ENCODE assay signal across 9 cellular contexts in the genomic region with DNA sequence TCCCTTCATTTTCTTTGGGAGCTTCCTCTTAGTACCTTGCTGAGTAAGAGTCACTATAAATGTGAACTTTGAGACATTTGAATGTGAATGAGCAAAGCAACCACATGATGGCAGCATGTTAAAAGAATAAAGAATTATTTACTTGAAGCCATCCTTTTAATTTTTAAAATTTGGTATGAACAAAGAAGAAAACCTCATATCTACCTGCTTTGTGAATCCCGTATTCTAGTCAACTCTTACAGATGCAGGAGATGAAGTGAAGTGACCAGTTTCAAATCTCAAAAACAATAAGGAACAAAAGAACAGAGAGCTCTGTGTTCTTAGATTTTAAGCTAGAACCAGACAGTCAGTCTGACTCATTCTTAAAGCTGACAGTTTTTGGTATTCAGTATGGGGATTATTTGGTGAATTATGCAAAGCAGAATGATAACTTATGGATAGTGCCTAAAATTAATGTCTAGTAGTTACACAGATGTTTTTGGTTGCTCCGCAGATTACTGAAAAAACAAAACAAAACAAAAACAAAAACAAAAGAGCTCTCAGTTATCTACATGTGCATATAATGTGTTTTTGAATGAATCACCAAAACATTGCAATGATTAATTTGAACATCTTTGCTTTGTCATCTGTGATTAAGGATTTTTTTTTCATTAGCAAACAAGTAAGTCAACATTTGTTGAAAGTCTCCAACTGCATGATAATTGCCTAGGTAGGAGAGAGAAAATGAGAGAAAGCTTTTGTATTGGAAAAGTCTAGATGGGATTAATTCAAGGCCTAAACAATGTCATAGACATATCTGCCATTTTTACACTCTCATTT. TPM values are rescaled to one million over a fixed set of nuclear protein-coding genes. Genes with fewer than 3 reads are reported as not detected.
A peak's percentile ranks its signal among the peaks of the same experiment; 100 is the strongest.
DNase-seq lines count a peak whose midpoint lies in the region; ATAC-seq, FAIRE-seq and TF ChIP-seq lines count a peak whose summit lies in the region.
"Had no signal": no experiment of that assay in that cellular context is flagged by ENCODE, and none has a peak within 500 bp of the region (broad histone marks: within the 10 kb centered on the region; RNA-seq: fewer than 3 reads in every experiment).

No MANE protein-coding gene starts in this region.

- H3K27me3 ChIP-seq in GM06990 (replicated peaks; ENCODE audit: control insufficient read depth, insufficient read depth, low read length) (no peaks in the 10 kb centered on the region), KMS-11 (ENCODE audit: insufficient read depth, low read depth) (no peaks in the 10 kb centered on the region), HepG2 (ENCODE audit: control insufficient read depth in 1 of 2, insufficient read depth in 2 of 2, low read length in 2 of 2) (no peaks in the 10 kb centered on the region), gastroesophageal sphincter (no peaks in the 10 kb centered on the region), lower lobe of right lung (ENCODE audit: low read depth) (no peaks in the 10 kb centered on the region)

- H3K79me2 ChIP-seq in KMS-11 (ENCODE audit: insufficient read depth, low read depth) (no peaks in the 10 kb centered on the region), HepG2 (ENCODE audit: insufficient read depth, low read length) (no peaks in the 10 kb centered on the region)

- no peaks in the 10 kb centered on the region for H3K9me3 ChIP-seq in A549
- no peaks in the 10 kb centered on the region for H3K9me3 ChIP-seq in HepG2 (ENCODE audit: low read length)
- H3K9me3 ChIP-seq in gastroesophageal sphincter = no peaks in the 10 kb centered on the region
- H3K9me3 ChIP-seq in lower lobe of right lung = no peaks in the 10 kb centered on the region
- H3K9me3 ChIP-seq: HAP-1 had no signal

- H3K36me3 ChIP-seq in GM06990 (ENCODE audit: control insufficient read depth, insufficient read depth, low read length) = no peaks in the 10 kb centered on the region
- H3K36me3 ChIP-seq in KMS-11 (ENCODE audit: insufficient read depth) = no peaks in the 10 kb centered on the region
- H3K36me3 ChIP-seq in HepG2 (replicated peaks in 1 of 2; ENCODE audit: control insufficient read depth in 1 of 2, insufficient read depth in 2 of 2, low read length in 2 of 2) = no peaks in the 10 kb centered on the region
- H3K36me3 ChIP-seq in gastroesophageal sphincter = no peaks in the 10 kb centered on the region
- H3K36me3 ChIP-seq in lower lobe of right lung = no peaks in the 10 kb centered on the region
- H3K36me3 ChIP-seq: HAP-1 had no signal

- H3K4me3 ChIP-seq in A549 (no peak overlapping the region), GM06990 (replicated peaks; ENCODE audit: low read depth, low read length) (no peak overlapping the region), KMS-11 (IDR thresholded peaks at IDR 0.05; ENCODE audit: insufficient read depth, low read depth, low read length) (no peak overlapping the region), HepG2 (replicated peaks in 1 of 3; ENCODE audit: insufficient read depth in 1 of 3, low read depth in 2 of 3, low read length in 3 of 3) (no peak overlapping the region), gastroesophageal sphincter (no peak overlapping the region), lower lobe of right lung (no peak overlapping the region)
- H3K4me3 ChIP-seq: HAP-1 had no signal

- DNase-seq in A549 (ENCODE audit: low read depth in 1 of 2, low spot score in 1 of 2) (peak; percentile 13 to 34), GM06990 (ENCODE audit: extremely low read depth, insufficient read length) (no peak), amniotic epithelial cell (ENCODE audit: low read depth) (peak; percentile 75), HepG2 (ENCODE audit: low spot score) (peak; percentile 9), lower lobe of right lung (no peak)

- intact Hi-C loops in HepG2 (cut with micrococcal nuclease; ENCODE audit: unreplicated experiment) (loop anchor here (5.0 kb wide), 1 partner anchor 99 kb away; no protein-coding TSS in a partner anchor), lower lobe of right lung (cut with DNase I) (no loop called here)

- no peak for TF ChIP-seq POLR2A in A549 (IDR thresholded peaks at IDR 0.05; ENCODE audit: low read length)
- TF ChIP-seq POLR2A in HepG2 (IDR thresholded peaks at IDR 0.05; ENCODE audit: insufficient read depth in 1 of 2, low read depth in 2 of 2, low read length in 2 of 2) = no peak
- no peak for TF ChIP-seq POLR2A in gastroesophageal sphincter (IDR thresholded peaks at IDR 0.05)

- H3K9ac ChIP-seq in KMS-11 (no peak overlapping the region), HepG2 (ENCODE audit: insufficient read depth, low read depth, low read length) (no peak overlapping the region)

- ATAC-seq in A549 (peak; percentile 50 to 54; a peak in 3 of 6 replicates), HepG2 (peak; percentile 30; the same call in 1 of the 3 replicates), gastroesophageal sphincter (no peak), HG02642 (IDR thresholded peaks at IDR 0.05; ENCODE audit: poor library complexity, unreplicated experiment) (no peak), lower lobe of right lung (no peak)

- CTCF ChIA-PET in A549 (lab: Yijun Ruan, JAX) (interaction anchor here (0.9 to 4.3 kb wide), 12 partner anchors 8 to 435 kb away, joined by 3 to 23 read pairs (median 4); no protein-coding TSS in a partner anchor), HepG2 (lab: Yijun Ruan, JAX; ENCODE audit: low intra/inter-chr PET ratio, low total read pairs) (interaction anchor here (1.4 kb wide), 1 partner anchor 98 kb away, joined by 4 read pairs; no protein-coding TSS in a partner anchor)

- in situ Hi-C loops in HepG2 (cut with HindIII; ENCODE audit: extremely low pct_ligation_motif_present, low pct_unique_long_range_greater_than_20kb) = no loop called here

- H4K20me1 ChIP-seq in KMS-11 (ENCODE audit: insufficient read depth) (no peaks in the 10 kb centered on the region), HepG2 (ENCODE audit: insufficient read depth, low read length) (no peaks in the 10 kb centered on the region)

- 45% methylated on average over 2 of the region's 2 CpGs for WGBS in A549 (ENCODE audit: missing lambda C conversion rate)
- WGBS in HepG2 (ENCODE audit: low lambda C conversion rate) = 42% methylated on average over 2 of the region's 2 CpGs
- 37 to 77% methylated on average over 2 of the region's 2 CpGs for WGBS in gastroesophageal sphincter (ENCODE audit: low coverage in 1 of 2), 2 donors

- FAIRE-seq in A549 (lab: Jason Lieb, UNC) = peak; percentile 32
- FAIRE-seq in HepG2 (lab: Jason Lieb, UNC) = no peak

- peaks cover 3% of the 10 kb centered on the region; the same call in 1 of the 3 replicates for H3K4me1 ChIP-seq in A549
- H3K4me1 ChIP-seq in KMS-11 (ENCODE audit: low read depth, poor library complexity, severe bottlenecking) = no peaks in the 10 kb centered on the region
- H3K4me1 ChIP-seq in HepG2 (ENCODE audit: insufficient read depth, low read length) = no peaks in the 10 kb centered on the region
- H3K4me1 ChIP-seq in gastroesophageal sphincter = no peaks in the 10 kb centered on the region
- H3K4me1 ChIP-seq in lower lobe of right lung = no peaks in the 10 kb centered on the region

- peak; percentile 41 to 63; a peak in 3 of 5 replicates for TF ChIP-seq RAD21 in A549 (conservative IDR thresholded peaks at IDR 0.05 in 1 of 2, IDR thresholded peaks at IDR 0.05 in 1 of 2)
- no peak for TF ChIP-seq RAD21 in HepG2 (CRISPR knock-in tag; IDR thresholded peaks at IDR 0.05)

- TF ChIP-seq EP300 in A549 (IDR thresholded peaks at IDR 0.05) (no peak), HepG2 (IDR thresholded peaks at IDR 0.05; ENCODE audit: low read depth in 2 of 2, low read length in 2 of 2) (no peak), HepG2 (CRISPR knock-in tag; IDR thresholded peaks at IDR 0.05; ENCODE audit: borderline replicate concordance) (no peak), gastroesophageal sphincter (IDR thresholded peaks at IDR 0.05) (no peak)

- H3K4me2 ChIP-seq in A549 = peak overlapping the region; percentile 35; the same call in 2 of the 3 replicates
- H3K4me2 ChIP-seq in KMS-11 = no peak overlapping the region
- H3K4me2 ChIP-seq in HepG2 (ENCODE audit: low read depth, low read length) = no peak overlapping the region

- no peak overlapping the region; a peak in 1 of 6 replicates for H3K27ac ChIP-seq in A549
- no peak overlapping the region for H3K27ac ChIP-seq in KMS-11
- H3K27ac ChIP-seq in HepG2 (ENCODE audit: extremely low read length, insufficient read depth, low read length) = no peak overlapping the region
- no peak overlapping the region for H3K27ac ChIP-seq in gastroesophageal sphincter
- H3K27ac ChIP-seq in lower lobe of right lung = no peak overlapping the region

- BruUV-seq in HepG2 (replicated peaks; lab: Mats Ljungman, UMichigan) = no TSS peak

- peak; percentile 52; the same call in 2 of the 3 replicates for TF ChIP-seq CTCF in A549 (IDR thresholded peaks at IDR 0.05)
- TF ChIP-seq CTCF in GM06990 (IDR thresholded peaks at IDR 0.05; ENCODE audit: insufficient read depth, low read length, poor library complexity, severe bottlenecking) = peak; percentile 36
- peak; percentile 55 for TF ChIP-seq CTCF in KMS-11 (conservative IDR thresholded peaks at IDR 0.05; ENCODE audit: low read depth, low read length)
- TF ChIP-seq CTCF in HepG2 (CRISPR knock-in tag; IDR thresholded peaks at IDR 0.05) = peak; percentile 38
- peak in 1 of 4 experiments; percentile 10 for TF ChIP-seq CTCF in gastroesophageal sphincter (IDR thresholded peaks at IDR 0.05)
- TF ChIP-seq CTCF in lower lobe of right lung (IDR thresholded peaks at IDR 0.05) = no peak

- POLR2A ChIA-PET in A549 (lab: Yijun Ruan, JAX) = no interaction called here
- POLR2A ChIA-PET in HepG2 (lab: Yijun Ruan, JAX) = no interaction called here

- H2AFZ ChIP-seq in KMS-11 (ENCODE audit: low read depth) = 0 out of 2 replicates have a peak overlapping the region, but pooled peaks have one; percentile 4
- H2AFZ ChIP-seq in HepG2 (ENCODE audit: low read length) = no peak overlapping the region

RNA-seq across cellular contexts. Expression of gene H2AZ1, which starts 48.2 kb away (rescaled TPM):
- polyA plus RNA-seq in A549 (2011; rRNA removed) (523 and 646 TPM in 2 replicates), A549 (2017; fragmentation: RNase III; extraction: RNeasy Plus Mini Kit Qiagen cat#74134 plus additional on column Dnase treatment) (859 to 913 TPM (median 867 TPM) in 3 replicates), HepG2 (2011; rRNA removed) (204 and 301 TPM in 2 replicates)
- polyA plus RNA-seq in A549 (2012; cell fraction: cytosol; rRNA removed) = 614 and 727 TPM in 2 replicates
- 323 and 369 TPM in 2 replicates for polyA plus RNA-seq in A549 (2012; cell fraction: nucleus; rRNA removed)
- 140 and 148 TPM in 2 replicates for polyA minus RNA-seq in A549 (2011; rRNA and poly(A)+ RNA removed)
- total RNA-seq in HepG2 (2016; rRNA removed; fragmentation: Illumina TruSeq; extraction: Trizol) (574 and 800 TPM in 2 replicates), gastroesophageal sphincter (100 to 1,000 TPM; 193 to 364 (median 279) TPM), lower lobe of right lung (143 TPM)
- 127 and 146 TPM in 2 replicates for total RNA-seq in HepG2 (2016; cell fraction: cytosol; rRNA removed; fragmentation: Illumina TruSeq; extraction: Trizol; ENCODE audit: low read depth)
- total RNA-seq in HepG2 (2016; cell fraction: insoluble cytoplasmic fraction; rRNA removed; fragmentation: Illumina TruSeq; extraction: Trizol) = 574 and 896 TPM in 2 replicates
- 202 and 214 TPM in 2 replicates for total RNA-seq in HepG2 (2016; cell fraction: membrane; rRNA removed; fragmentation: Illumina TruSeq; extraction: Trizol)
- total RNA-seq in HepG2 (2016; cell fraction: nucleus; rRNA removed; fragmentation: Illumina TruSeq; extraction: Trizol) = 272 and 291 TPM in 2 replicates
- polyA plus RNA-seq in HepG2 (2011; cell fraction: cytosol; rRNA removed) = 297 and 341 TPM in 2 replicates
- polyA plus RNA-seq in HepG2 (2011; cell fraction: nucleus; rRNA removed) = 85.7 and 89.0 TPM in 2 replicates
- polyA plus RNA-seq in HepG2 (2012) = 267 and 305 TPM in 2 replicates
- 127 and 165 TPM in 2 replicates for polyA plus RNA-seq in HepG2 (2016; cell fraction: cytosol; fragmentation: Illumina TruSeq; extraction: Trizol; ENCODE audit: low read depth)
- 795 and 936 TPM in 2 replicates for polyA plus RNA-seq in HepG2 (2016; cell fraction: insoluble cytoplasmic fraction; fragmentation: Illumina TruSeq; extraction: Trizol; ENCODE audit: low read depth)
- 186 and 215 TPM in 2 replicates for polyA plus RNA-seq in HepG2 (2016; cell fraction: membrane; fragmentation: Illumina TruSeq; extraction: Trizol; ENCODE audit: low read depth)
- 460 and 464 TPM in 2 replicates for polyA plus RNA-seq in HepG2 (2016; cell fraction: nucleus; fragmentation: Illumina TruSeq; extraction: Trizol; ENCODE audit: insufficient read depth, low read depth)
- polyA minus RNA-seq in HepG2 (2011; rRNA and poly(A)+ RNA removed; ENCODE audit: low replicate concordance) = 92.8 and 295 TPM in 2 replicates
- 67.7 and 72.0 TPM in 2 replicates for polyA minus RNA-seq in HepG2 (2011; cell fraction: cytosol; rRNA and poly(A)+ RNA removed)
- polyA minus RNA-seq in HepG2 (2011; cell fraction: nucleus; rRNA and poly(A)+ RNA removed) = 47.4 and 55.1 TPM in 2 replicates

RNA-seq across cellular contexts. Expression of gene DNAJB14, which starts 51.9 kb away (rescaled TPM):
- polyA plus RNA-seq in A549 (2011; rRNA removed) = 12.8 and 22.8 TPM in 2 replicates
- 7.8 and 10.2 TPM in 2 replicates for polyA plus RNA-seq in A549 (2012; cell fraction: cytosol; rRNA removed)
- polyA plus RNA-seq in A549 (2012; cell fraction: nucleus; rRNA removed) = 6.8 and 11.0 TPM in 2 replicates
- 26.9 to 34.0 TPM (median 33.6 TPM) in 3 replicates for polyA plus RNA-seq in A549 (2017; fragmentation: RNase III; extraction: RNeasy Plus Mini Kit Qiagen cat#74134 plus additional on column Dnase treatment)
- polyA minus RNA-seq in A549 (2011; rRNA and poly(A)+ RNA removed) = 6.2 TPM in 2 replicates
- 22.1 and 38.1 TPM in 2 replicates for total RNA-seq in HepG2 (2016; rRNA removed; fragmentation: Illumina TruSeq; extraction: Trizol)
- 3.8 and 5.8 TPM in 2 replicates for total RNA-seq in HepG2 (2016; cell fraction: cytosol; rRNA removed; fragmentation: Illumina TruSeq; extraction: Trizol; ENCODE audit: low read depth)
- total RNA-seq in HepG2 (2016; cell fraction: insoluble cytoplasmic fraction; rRNA removed; fragmentation: Illumina TruSeq; extraction: Trizol) = 24.8 and 33.1 TPM in 2 replicates
- total RNA-seq in HepG2 (2016; cell fraction: membrane; rRNA removed; fragmentation: Illumina TruSeq; extraction: Trizol) = 6.9 and 9.5 TPM in 2 replicates
- 38.0 and 42.0 TPM in 2 replicates for total RNA-seq in HepG2 (2016; cell fraction: nucleus; rRNA removed; fragmentation: Illumina TruSeq; extraction: Trizol)
- polyA plus RNA-seq in HepG2 (2011; rRNA removed) = 6.1 and 9.1 TPM in 2 replicates
- polyA plus RNA-seq in HepG2 (2011; cell fraction: cytosol; rRNA removed) = 6.1 and 7.4 TPM in 2 replicates
- polyA plus RNA-seq in HepG2 (2011; cell fraction: nucleus; rRNA removed) = 6.5 TPM in 2 replicates
- 14.2 and 32.4 TPM in 2 replicates for polyA plus RNA-seq in HepG2 (2012)
- polyA plus RNA-seq in HepG2 (2016; cell fraction: cytosol; fragmentation: Illumina TruSeq; extraction: Trizol; ENCODE audit: low read depth) = 0.84 and 1.7 TPM in 2 replicates
- 10.7 and 11.3 TPM in 2 replicates for polyA plus RNA-seq in HepG2 (2016; cell fraction: insoluble cytoplasmic fraction; fragmentation: Illumina TruSeq; extraction: Trizol; ENCODE audit: low read depth)
- 2.3 and 2.7 TPM in 2 replicates for polyA plus RNA-seq in HepG2 (2016; cell fraction: membrane; fragmentation: Illumina TruSeq; extraction: Trizol; ENCODE audit: low read depth)
- 26.8 and 29.0 TPM in 2 replicates for polyA plus RNA-seq in HepG2 (2016; cell fraction: nucleus; fragmentation: Illumina TruSeq; extraction: Trizol; ENCODE audit: insufficient read depth, low read depth)
- polyA minus RNA-seq in HepG2 (2011; rRNA and poly(A)+ RNA removed; ENCODE audit: low replicate concordance) = 3.1 and 3.6 TPM in 2 replicates
- 8.7 and 10.5 TPM in 2 replicates for polyA minus RNA-seq in HepG2 (2011; cell fraction: cytosol; rRNA and poly(A)+ RNA removed)
- 56.1 and 64.0 TPM in 2 replicates for polyA minus RNA-seq in HepG2 (2011; cell fraction: nucleus; rRNA and poly(A)+ RNA removed)
- 100 to 1,000 TPM in 1 of 4 donors, 10 to 100 TPM in 3; 37.3 to 116 (median 44.2) TPM for total RNA-seq in gastroesophageal sphincter
- total RNA-seq in lower lobe of right lung = 60.3 TPM

Comparison
In these comparisons a context has a peak if more than half of its experiments do, and no peak if none do; other contexts are left out.
1. ATAC-seq: peak in A549 (2 of 2) and HepG2 (single experiment); none in gastroesophageal sphincter (single experiment), HG02642 (single experiment) and lower lobe of right lung (0 of 2).
2. DNase-seq: peak in A549 (2 of 2), amniotic epithelial cell (single experiment) and HepG2 (single experiment); none in GM06990 (single experiment) and lower lobe of right lung (single experiment).
3. Of the 38 proteins assayed by ChIP-seq in both HepG2 and A549: peak only in HepG2: none; only in A549: RAD21 and SMC3; in both: CTCF; in neither: 35.